Comparison of ENCODE assay signal across 29 cellular contexts in genomic region chr1:115757866-115758265, GRCh38. TPM values are rescaled to one million over a fixed set of nuclear protein-coding genes. Genes with fewer than 3 reads are reported as not detected.
"Had no signal": no experiment of that assay in that cellular context is flagged by ENCODE, and none has a peak within 500 bp of the region (broad histone marks: within the 10 kb centered on the region; RNA-seq: fewer than 3 reads in every experiment).

No MANE protein-coding gene starts in this region.

- H3K9me3 ChIP-seq: suprapubic skin, vagina had no signal

- ATAC-seq: activated T-helper 17 cell treated with anti-CD3 and anti-CD28 coated beads, Interleukin-2, amount 50 U/mL, for 72 hours; left colon had no signal

- H3K27ac ChIP-seq: cardiac muscle cell, suprapubic skin, vagina, VCaP had no signal

- H3K36me3 ChIP-seq: cardiac muscle cell, suprapubic skin, vagina had no signal

- H3K4me1 Mint-ChIP-seq: activated naive CD8-positive, alpha-beta T cell treated with anti-CD3 and anti-CD28 coated beads for 36 hours; activated T-helper 17 cell treated with anti-CD3 and anti-CD28 coated beads, Interleukin-2, amount 50 U/mL, for 72 hours had no signal

- H3K9me3 Mint-ChIP-seq: stimulated activated naive CD8-positive, alpha-beta T cell treated with anti-CD3 and anti-CD28 coated beads, Interleukin-15, Interleukin-2, amounts not matched to agents 100 ng/mL and 50 ng/mL, for 24 hours had no signal

- H3K4me3 ChIP-seq: cardiac muscle cell, lung, suprapubic skin, vagina had no signal

- H3K27me3 Mint-ChIP-seq: stimulated activated naive CD8-positive, alpha-beta T cell treated with anti-CD3 and anti-CD28 coated beads, Interleukin-15, Interleukin-2, amounts not matched to agents 100 ng/mL and 50 ng/mL, for 24 hours had no signal

- H3K36me3 Mint-ChIP-seq: activated naive CD8-positive, alpha-beta T cell treated with anti-CD3 and anti-CD28 coated beads for 36 hours had no signal

- FAIRE-seq: islet of Langerhans, small intestine had no signal

- DNase-seq: activated CD4-positive, alpha-beta T cell treated with anti-CD3 and anti-CD28 coated beads, Interleukin-2, amount 50 U/mL, for 48 hours; activated naive CD4-positive, alpha-beta T cell; activated naive CD8-positive, alpha-beta T cell treated with anti-CD3 and anti-CD28 coated beads for 36 hours; activated T-cell treated with anti-CD3 and anti-CD28 coated beads for 4 hours; amygdala; hippocampal formation; left colon; occipital lobe; posterior cingulate gyrus; retina; small intestine; stimulated activated CD4-positive, alpha-beta T cell treated with anti-CD3 and anti-CD28 coated beads, Interleukin-15, amount 100 ng/mL, for 24 hours; stimulated activated CD4-positive, alpha-beta T cell treated with anti-CD3 and anti-CD28 coated beads, Interleukin-2, amount 100 ng/mL, for 48 hours; SW 1271; T-helper 2 cell; trophoblast cell had no signal

- H3K27ac Mint-ChIP-seq: activated naive CD8-positive, alpha-beta T cell treated with anti-CD3 and anti-CD28 coated beads for 36 hours; activated T-helper 17 cell treated with anti-CD3 and anti-CD28 coated beads, Interleukin-2, amount 50 U/mL, for 72 hours; mesothelial cell of epicardium; stimulated activated naive CD8-positive, alpha-beta T cell treated with anti-CD3 and anti-CD28 coated beads, Interleukin-15, Interleukin-2, amounts not matched to agents 100 ng/mL and 50 ng/mL, for 24 hours had no signal

- H3K4me3 Mint-ChIP-seq: activated naive CD8-positive, alpha-beta T cell treated with anti-CD3 and anti-CD28 coated beads for 36 hours; activated T-helper 17 cell treated with anti-CD3 and anti-CD28 coated beads, Interleukin-2, amount 50 U/mL, for 72 hours; mesothelial cell of epicardium; stimulated activated naive CD8-positive, alpha-beta T cell treated with anti-CD3 and anti-CD28 coated beads, Interleukin-15, Interleukin-2, amounts not matched to agents 100 ng/mL and 50 ng/mL, for 24 hours had no signal

- H3K27me3 ChIP-seq: cardiac muscle cell, suprapubic skin, vagina had no signal

RNA-seq across cellular contexts. Expression of gene CASQ2, which starts 10.6 kb away (rescaled TPM):
- total RNA-seq: activated naive CD8-positive, alpha-beta T cell treated with anti-CD3 and anti-CD28 coated beads for 36 hours; activated T-helper 17 cell treated with anti-CD3 and anti-CD28 coated beads, Interleukin-2, amount 50 U/mL, for 72 hours; dermis microvascular lymphatic vessel endothelial cell; epithelial cell of proximal tubule; glomerular endothelial cell had no signal
- polyA plus RNA-seq: neural cell had no signal
